In genomic region chr16:15157644-15158043, GRCh38 we compare ENCODE assay signal across 4 cellular contexts.
DNase-seq lines count a peak whose midpoint lies in the region; ATAC-seq, FAIRE-seq and TF ChIP-seq lines count a peak whose summit lies in the region.
"Not testable (repeated sequence)": the region's sequence is repeated elsewhere in the genome, so short reads cannot be mapped to it uniquely, and the experiment has no call there.

No MANE protein-coding gene starts in this region.

- H3K9me3 ChIP-seq in astrocyte (ENCODE audit: insufficient read depth, low read depth, low read length); endodermal cell (ENCODE audit: control insufficient read depth, low read length); HepG2 (ENCODE audit: low read length); neuronal stem cell (replicated peaks in 1 of 2; ENCODE audit: control insufficient read depth in 2 of 2, insufficient read depth in 1 of 2, low read depth in 1 of 2, low read length in 2 of 2): not testable (repeated sequence)

- H3K4me1 Mint-ChIP-seq in astrocyte (ENCODE audit: low read depth, unreplicated experiment); endodermal cell: not testable (repeated sequence)

- not testable (repeated sequence) for ATAC-seq in HepG2

- H2BK5ac ChIP-seq in neuronal stem cell (ENCODE audit: low read length) = not testable (repeated sequence)

- H2BK120ac ChIP-seq in neuronal stem cell (ENCODE audit: low read depth, low read length) = not testable (repeated sequence)

- H2BK15ac ChIP-seq in neuronal stem cell (ENCODE audit: low read length) = not testable (repeated sequence)

- not testable (repeated sequence) for H3K9me3 Mint-ChIP-seq in astrocyte (ENCODE audit: unreplicated experiment); endodermal cell

- not testable (repeated sequence) for TF ChIP-seq POLR2A in HepG2 (IDR thresholded peaks at IDR 0.05; ENCODE audit: insufficient read depth in 1 of 2, low read depth in 2 of 2, low read length in 2 of 2)

- H2AFZ ChIP-seq in astrocyte (ENCODE audit: low read depth, low read length); HepG2 (ENCODE audit: low read length); neuronal stem cell (ENCODE audit: low read length): not testable (repeated sequence)

- not testable (repeated sequence) for TF ChIP-seq RAD21 in HepG2 (CRISPR knock-in tag; IDR thresholded peaks at IDR 0.05)

- intact Hi-C loops in HepG2 (cut with micrococcal nuclease; ENCODE audit: unreplicated experiment) = not testable (repeated sequence)

- H3K36me3 ChIP-seq in astrocyte (ENCODE audit: insufficient read depth, low read length); endodermal cell (ENCODE audit: control insufficient read depth, insufficient read depth, low read length); HepG2 (replicated peaks in 1 of 2; ENCODE audit: control insufficient read depth in 1 of 2, insufficient read depth in 2 of 2, low read length in 2 of 2); neuronal stem cell (replicated peaks in 1 of 2; ENCODE audit: control insufficient read depth in 2 of 2, insufficient read depth in 2 of 2, low read length in 2 of 2): not testable (repeated sequence)

- FAIRE-seq in astrocyte (lab: Jason Lieb, UNC); HepG2 (lab: Jason Lieb, UNC): not testable (repeated sequence)

- not testable (repeated sequence) for H3K79me1 ChIP-seq in neuronal stem cell (ENCODE audit: low read depth, low read length)

- H4K20me1 ChIP-seq in astrocyte (ENCODE audit: insufficient read depth, low read length); HepG2 (ENCODE audit: insufficient read depth, low read length): not testable (repeated sequence)

- H3K79me2 ChIP-seq in astrocyte (ENCODE audit: insufficient read depth, low read length); HepG2 (ENCODE audit: insufficient read depth, low read length): not testable (repeated sequence)

- not testable (repeated sequence) for H3K9ac ChIP-seq in astrocyte (ENCODE audit: low read length); endodermal cell (ENCODE audit: extremely low read depth, low read length, poor library complexity, severe bottlenecking); HepG2 (ENCODE audit: insufficient read depth, low read depth, low read length)
- peak overlapping the region; percentile 4 for H3K9ac ChIP-seq in neuronal stem cell (ENCODE audit: low read depth, low read length, poor library complexity)

- TF ChIP-seq CTCF in astrocyte (IDR thresholded peaks at IDR 0.05; ENCODE audit: insufficient read depth, low read depth, low read length); endodermal cell (conservative IDR thresholded peaks at IDR 0.05); HepG2 (CRISPR knock-in tag; IDR thresholded peaks at IDR 0.05): not testable (repeated sequence)

- not testable (repeated sequence) for BruUV-seq in HepG2 (replicated peaks; lab: Mats Ljungman, UMichigan)

- 93% methylated on average over 3 of the region's 8 CpGs; no CpG with 5 or more reads in 1 of the 2 experiments for WGBS in endodermal cell (ENCODE audit: insufficient coverage in 1 of 2, insufficient read length in 1 of 2), 2 experiments
- WGBS in HepG2 (ENCODE audit: low lambda C conversion rate) = 56% methylated on average over 8 of the region's 8 CpGs
- WGBS in neuronal stem cell (ENCODE audit: extremely low coverage in 2 of 2, insufficient read length in 2 of 2, insufficient replicate concordance in 1 of 2), 2 donors = no CpG with 5 or more reads among the region's 8 CpGs

- in situ Hi-C loops in HepG2 (cut with HindIII; ENCODE audit: extremely low pct_ligation_motif_present, low pct_unique_long_range_greater_than_20kb) = not testable (repeated sequence)

- TF ChIP-seq EP300 in HepG2 (IDR thresholded peaks at IDR 0.05; ENCODE audit: low read depth in 2 of 2, low read length in 2 of 2); HepG2 (CRISPR knock-in tag; IDR thresholded peaks at IDR 0.05; ENCODE audit: borderline replicate concordance): not testable (repeated sequence)

- not testable (repeated sequence) for H3K18ac ChIP-seq in neuronal stem cell (ENCODE audit: low read length)

- DNase-seq in astrocyte (ENCODE audit: low read depth); HepG2 (ENCODE audit: low spot score); neuronal stem cell (ENCODE audit: low spot score): not testable (repeated sequence)
- DNase-seq in endodermal cell = peak; percentile 13

- POLR2A ChIA-PET in HepG2 (lab: Yijun Ruan, JAX) = not testable (repeated sequence)

- not testable (repeated sequence) for H3K14ac ChIP-seq in neuronal stem cell (ENCODE audit: low read length)

- H3K4me3 ChIP-seq in astrocyte (ENCODE audit: insufficient read depth, low read depth, low read length); endodermal cell (ENCODE audit: low read length); HepG2 (replicated peaks in 1 of 3; ENCODE audit: insufficient read depth in 1 of 3, low read depth in 2 of 3, low read length in 3 of 3); neuronal stem cell (ENCODE audit: low read length in 2 of 2): not testable (repeated sequence)

- not testable (repeated sequence) for H4K8ac ChIP-seq in neuronal stem cell (ENCODE audit: low read depth, low read length)

- CTCF ChIA-PET in HepG2 (lab: Yijun Ruan, JAX; ENCODE audit: low intra/inter-chr PET ratio, low total read pairs) = not testable (repeated sequence)

- H3K4me1 ChIP-seq in astrocyte (ENCODE audit: insufficient read depth, low read length); endodermal cell (ENCODE audit: control insufficient read depth, insufficient read depth, low read length); HepG2 (ENCODE audit: insufficient read depth, low read length); neuronal stem cell (ENCODE audit: control insufficient read depth in 2 of 2, insufficient read depth in 1 of 2, low read depth in 1 of 2, low read length in 2 of 2): not testable (repeated sequence)

- H3K4ac ChIP-seq in neuronal stem cell (ENCODE audit: low read length) = not testable (repeated sequence)

- not testable (repeated sequence) for H3K23ac ChIP-seq in neuronal stem cell (ENCODE audit: low read depth, low read length, poor library complexity)

- H2AK5ac ChIP-seq in neuronal stem cell (ENCODE audit: low read depth, low read length) = not testable (repeated sequence)

- H4K91ac ChIP-seq in neuronal stem cell (ENCODE audit: low read depth, low read length, poor library complexity) = not testable (repeated sequence)

- H3K27me3 Mint-ChIP-seq in astrocyte (ENCODE audit: low read depth, unreplicated experiment); endodermal cell (ENCODE audit: insufficient read depth): not testable (repeated sequence)

- H3K27ac ChIP-seq in astrocyte (ENCODE audit: low read depth, low read length); endodermal cell (ENCODE audit: low read depth, low read length); HepG2 (ENCODE audit: extremely low read length, insufficient read depth, low read length); neuronal stem cell (replicated peaks; ENCODE audit: low read length): not testable (repeated sequence)

- not testable (repeated sequence) for H3K27me3 ChIP-seq in astrocyte (ENCODE audit: insufficient read depth, low read length); endodermal cell (ENCODE audit: control insufficient read depth, insufficient read depth, low read length, poor library complexity, severe bottlenecking); HepG2 (ENCODE audit: control insufficient read depth in 1 of 2, insufficient read depth in 2 of 2, low read length in 2 of 2); neuronal stem cell (ENCODE audit: control insufficient read depth in 3 of 3, insufficient read depth in 3 of 3, low read depth in 1 of 3, low read length in 3 of 3)

- H3K4me2 ChIP-seq in astrocyte (ENCODE audit: low read length); HepG2 (ENCODE audit: low read depth, low read length); neuronal stem cell (ENCODE audit: insufficient read depth, low read length, poor library complexity, severe bottlenecking): not testable (repeated sequence)

- not testable (repeated sequence) for H3K36me3 Mint-ChIP-seq in astrocyte (ENCODE audit: low read depth, unreplicated experiment); endodermal cell (ENCODE audit: low read depth)

- H3K4me3 Mint-ChIP-seq in astrocyte (ENCODE audit: unreplicated experiment); endodermal cell: not testable (repeated sequence)

- H2BK12ac ChIP-seq in neuronal stem cell (ENCODE audit: low read length) = not testable (repeated sequence)

- peak overlapping the region; percentile 14 for H3K27ac Mint-ChIP-seq in astrocyte (ENCODE audit: unreplicated experiment)
- not testable (repeated sequence) for H3K27ac Mint-ChIP-seq in endodermal cell

TF ChIP-seq in HepG2, 621 proteins besides CTCF, POLR2A, EP300 and RAD21 (continues in another document):
- 0 out of 2 replicates have a peak, but pooled peaks have one; percentile 3 for TF ChIP-seq ZBTB33 (CRISPR knock-in tag; IDR thresholded peaks at IDR 0.05)
